Comparison of ENCODE assay signal across 26 cellular contexts in genomic region chr3:113684271-113684819, GRCh38.
"Had no signal": no experiment of that assay in that cellular context is flagged by ENCODE, and none has a peak within 500 bp of the region (broad histone marks: within the 10 kb centered on the region; RNA-seq: fewer than 3 reads in every experiment).

No MANE protein-coding gene starts in this region.

- H3K4me1 Mint-ChIP-seq: activated CD4-positive, alpha-beta T cell treated with anti-CD3 and anti-CD28 coated beads for 36 hours had no signal

- H3K27ac ChIP-seq: breast epithelium, foreskin keratinocyte, hepatocyte, left lung, parathyroid adenoma, thyroid gland had no signal

- H3K4me3 Mint-ChIP-seq: activated CD4-positive, alpha-beta T cell treated with anti-CD3 and anti-CD28 coated beads for 36 hours; activated naive CD8-positive, alpha-beta T cell; activated T-cell treated with anti-CD3 and anti-CD28 coated beads, Interleukin-2, amount 50 U/mL, for 4 hours; central memory CD8-positive, alpha-beta T cell; stimulated activated naive CD8-positive, alpha-beta T cell treated with anti-CD3 and anti-CD28 coated beads, Interleukin-15, Interleukin-2, amounts not matched to agents 100 ng/mL and 50 ng/mL, for 24 hours; WTC11 had no signal

- H3K27me3 ChIP-seq: breast epithelium, foreskin keratinocyte, hepatocyte, left lung, thyroid gland had no signal

- H3K27ac Mint-ChIP-seq: activated CD4-positive, alpha-beta T cell treated with anti-CD3 and anti-CD28 coated beads for 36 hours; activated naive CD8-positive, alpha-beta T cell; activated T-helper 2 cell treated with anti-CD3 and anti-CD28 coated beads, Interferon-gamma antibody, Interleukin-2, Interleukin-4, amounts not matched to agents 10 μg/mL and 5 μg/mL and 100 μg/mL, durations not matched to agents 14 hours and 24 hours and 36 hours; stimulated activated naive CD8-positive, alpha-beta T cell treated with anti-CD3 and anti-CD28 coated beads, Interleukin-15, Interleukin-2, amounts not matched to agents 100 ng/mL and 50 ng/mL, for 24 hours; WTC11 had no signal

- FAIRE-seq: colon had no signal

- H3K4me3 ChIP-seq: breast epithelium, hepatocyte, left lung, lung, thyroid gland had no signal

- H2AFZ ChIP-seq: hepatocyte, parathyroid adenoma had no signal

- H3K36me3 ChIP-seq: breast epithelium, left lung, thyroid gland had no signal

- H3K4me2 ChIP-seq: hepatocyte had no signal

- H3K9ac ChIP-seq: parathyroid adenoma had no signal

- H3K9me3 ChIP-seq: breast epithelium, thyroid gland had no signal

- DNase-seq: activated CD4-positive, alpha-beta T cell treated with anti-CD3 and anti-CD28 coated beads for 36 hours; activated CD4-positive, alpha-beta T cell treated with anti-CD3 and anti-CD28 coated beads, Interleukin-2, amount 50 U/mL, for 48 hours; activated CD8-positive, alpha-beta memory T cell treated with anti-CD3 and anti-CD28 coated beads, Interleukin-2, amount 50 U/mL, for 48 hours; activated naive CD4-positive, alpha-beta T cell; activated T-cell treated with anti-CD3 and anti-CD28 coated beads, Interleukin-2, amount 50 U/mL, for 4 hours; amniotic stem cell; effector memory CD4-positive, alpha-beta T cell; foreskin keratinocyte; kidney glomerular epithelial cell; left lung; naive B cell; nucleus accumbens; right cardiac atrium; stimulated activated CD4-positive, alpha-beta T cell treated with anti-CD3 and anti-CD28 coated beads, Interleukin-1b, Interleukin-23, amount 100 ng/mL, for 48 hours; substantia nigra; thyroid gland had no signal

- H3K27me3 Mint-ChIP-seq: activated CD4-positive, alpha-beta T cell treated with anti-CD3 and anti-CD28 coated beads for 36 hours; activated naive CD8-positive, alpha-beta T cell; central memory CD8-positive, alpha-beta T cell; naive B cell; stimulated activated naive CD8-positive, alpha-beta T cell treated with anti-CD3 and anti-CD28 coated beads, Interleukin-15, Interleukin-2, amounts not matched to agents 100 ng/mL and 50 ng/mL, for 24 hours had no signal

- H3K4me1 ChIP-seq: foreskin keratinocyte had no signal

- ATAC-seq: activated CD4-positive, alpha-beta T cell treated with anti-CD3 and anti-CD28 coated beads for 36 hours; activated T-cell treated with anti-CD3 and anti-CD28 coated beads, Interleukin-2, amount 50 U/mL, for 4 hours; foreskin keratinocyte; left lung; right cardiac atrium; WTC11 had no signal
